In the genomic region with DNA sequence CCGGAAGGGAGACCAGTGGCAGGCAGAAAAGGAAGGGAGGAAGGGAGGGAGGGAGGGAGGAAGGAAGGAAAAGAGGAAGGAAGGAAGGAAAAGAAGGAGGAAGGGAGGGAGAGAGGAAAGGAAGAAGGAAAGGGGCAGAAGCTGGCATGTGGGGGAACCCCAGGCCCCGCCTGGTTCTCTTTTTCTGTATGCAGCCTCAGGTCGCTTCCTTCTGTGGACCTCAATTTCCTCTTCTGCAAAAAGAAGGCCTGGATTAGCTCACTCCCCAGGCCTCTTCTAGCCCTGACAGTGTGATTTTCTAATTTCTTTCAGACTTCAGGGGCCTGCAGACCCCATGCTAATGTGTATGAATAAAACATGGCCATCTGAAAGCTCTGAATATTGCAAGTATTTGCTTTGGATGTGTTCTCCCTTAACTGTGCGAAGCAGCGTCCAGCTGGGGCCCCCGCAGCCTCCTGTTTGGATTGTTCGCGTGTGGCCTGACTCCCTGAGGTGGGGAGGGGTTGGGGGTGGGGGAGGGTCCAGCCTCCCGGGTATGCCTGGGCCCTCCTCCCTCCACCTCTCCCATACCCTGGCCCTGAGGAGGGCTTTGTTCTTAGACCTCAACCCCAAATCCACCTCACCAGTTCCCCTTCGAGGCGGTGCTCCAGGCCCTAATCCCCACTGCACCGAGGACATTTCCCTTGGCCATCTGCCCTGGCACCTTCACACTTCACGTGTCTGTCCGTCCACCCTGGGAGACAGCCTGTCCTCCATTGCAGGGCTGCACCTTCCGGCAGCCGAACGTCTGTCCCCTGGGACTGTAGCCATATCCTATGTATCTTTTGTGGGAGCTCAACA, we compare ENCODE assay signal across 13 cellular contexts.
A peak's percentile ranks its signal among the peaks of the same experiment; 100 is the strongest.
DNase-seq lines count a peak whose midpoint lies in the region; TF ChIP-seq lines count a peak whose summit lies in the region.
"Had no signal": no experiment of that assay in that cellular context is flagged by ENCODE, and none has a peak within 500 bp of the region (broad histone marks: within the 10 kb centered on the region; RNA-seq: fewer than 3 reads in every experiment).

No MANE protein-coding gene starts in this region.

- peak overlapping the region in 6 of 11 experiments; percentile 25 to 57 (median 52); a peak in 10 of 22 replicates for H3K27ac ChIP-seq in BLaER1 treated with 17β-estradiol and CSF1 and Interleukin-3, amounts not matched to agents 10 nM and 100 nM
- H3K27ac ChIP-seq in Peyer's patch (no peak overlapping the region), osteoblast (ENCODE audit: low read depth, low read length) (no peak overlapping the region)

- H3K9ac ChIP-seq in BLaER1 treated with 17β-estradiol and CSF1 and Interleukin-3, amounts not matched to agents 10 nM and 100 nM = peak overlapping the region in 1 of 11 experiments; percentile 22; a peak in 2 of 22 replicates

- no peak overlapping the region for H3K4me3 ChIP-seq in BLaER1 treated with 17β-estradiol and CSF1 and Interleukin-3, amounts not matched to agents 10 nM and 100 nM
- no peak overlapping the region for H3K4me3 ChIP-seq in H7 (ENCODE audit: insufficient read depth, low read depth, low read length)
- H3K4me3 ChIP-seq in Peyer's patch = no peak overlapping the region
- H3K4me3 ChIP-seq in osteoblast (ENCODE audit: insufficient read depth, low read length) = no peak overlapping the region

- no peaks in the 10 kb centered on the region for H3K9me3 ChIP-seq in BLaER1 treated with 17β-estradiol and CSF1 and Interleukin-3, amounts not matched to agents 10 nM and 100 nM (replicated peaks in 1 of 11)
- H3K9me3 ChIP-seq in Peyer's patch = no peaks in the 10 kb centered on the region
- no peaks in the 10 kb centered on the region for H3K9me3 ChIP-seq in osteoblast (ENCODE audit: low read depth, low read length)

- intact Hi-C loops in posterior cingulate gyrus (cut with DNase I) = no loop called here

- no peaks in the 10 kb centered on the region for H4K20me1 ChIP-seq in BLaER1 treated with 17β-estradiol and CSF1 and Interleukin-3, amounts not matched to agents 10 nM and 100 nM
- no peaks in the 10 kb centered on the region for H4K20me1 ChIP-seq in osteoblast (ENCODE audit: insufficient read depth, low read length)

- H3K27me3 ChIP-seq in BLaER1 treated with 17β-estradiol and CSF1 and Interleukin-3, amounts not matched to agents 10 nM and 100 nM = no peaks in the 10 kb centered on the region
- no peaks in the 10 kb centered on the region for H3K27me3 ChIP-seq in H7 (ENCODE audit: control insufficient read depth, insufficient read depth, low read length)
- no peaks in the 10 kb centered on the region for H3K27me3 ChIP-seq in Peyer's patch
- H3K27me3 ChIP-seq in osteoblast (ENCODE audit: insufficient read depth, low read length) = peaks cover 12% of the 10 kb centered on the region

- TF ChIP-seq POLR2A in Peyer's patch (IDR thresholded peaks at IDR 0.05) = no peak

- no peak for TF ChIP-seq CTCF in Peyer's patch (IDR thresholded peaks at IDR 0.05)
- no peak for TF ChIP-seq CTCF in osteoblast (IDR thresholded peaks at IDR 0.05; ENCODE audit: extremely low read depth, low read depth, low read length)

- peaks cover 32 to 53% (median 44%) of the 10 kb centered on the region in 10 experiments for H3K4me1 ChIP-seq in BLaER1 treated with 17β-estradiol and CSF1 and Interleukin-3, amounts not matched to agents 10 nM and 100 nM
- H3K4me1 ChIP-seq in Peyer's patch = no peaks in the 10 kb centered on the region
- H3K4me1 ChIP-seq in osteoblast (ENCODE audit: insufficient read depth, low read length) = no peaks in the 10 kb centered on the region

- no peak overlapping the region for H2AFZ ChIP-seq in osteoblast (ENCODE audit: low read length)

- H3K79me2 ChIP-seq in osteoblast (ENCODE audit: insufficient read depth, low read length) = no peaks in the 10 kb centered on the region

- H3K4me2 ChIP-seq in BLaER1 treated with 17β-estradiol and CSF1 and Interleukin-3, amounts not matched to agents 10 nM and 100 nM = peak overlapping the region in 10 of 11 experiments; percentile 22 to 79 (median 57); a peak in 15 of 22 replicates
- no peak overlapping the region for H3K4me2 ChIP-seq in osteoblast (ENCODE audit: insufficient read depth, low read length)

- peak; percentile 77 for DNase-seq in H7
- DNase-seq in SKM-1 (lab: John Stamatoyannopoulos, UW; ENCODE audit: unreplicated experiment) = peak; percentile 34
- DNase-seq in left kidney (ENCODE audit: low read depth, low spot score) = peak; percentile 26
- no peak for DNase-seq in NCI-H1694 (lab: John Stamatoyannopoulos, UW)
- no peak for DNase-seq in Peyer's patch
- no peak for DNase-seq in posterior cingulate gyrus
- no peak for DNase-seq in osteoblast (ENCODE audit: insufficient read length, low spot score, missing footprints)
- DNase-seq: activated CD4-positive, CD25-positive, alpha-beta regulatory T cell treated with anti-CD3 and anti-CD28 coated beads, Interleukin-2, amount 50 U/mL, for 72 hours; EL; NCI-H1105; NCI-H526 treated with DMSO at 0.1 percent for 48 hours; stimulated activated CD4-positive, alpha-beta T cell treated with anti-CD3 and anti-CD28 coated beads, Interleukin-2, amount 100 ng/mL, for 48 hours had no signal

- H3K36me3 ChIP-seq in BLaER1 treated with 17β-estradiol and CSF1 and Interleukin-3, amounts not matched to agents 10 nM and 100 nM = no peaks in the 10 kb centered on the region
- H3K36me3 ChIP-seq in H7 (replicated peaks; ENCODE audit: control insufficient read depth, insufficient read depth, low read length) (no peaks in the 10 kb centered on the region), Peyer's patch (no peaks in the 10 kb centered on the region), osteoblast (ENCODE audit: insufficient read depth, low read length) (no peaks in the 10 kb centered on the region)

Comparison
In these comparisons a context has a peak if more than half of its experiments do, and no peak if none do; other contexts are left out.
1. H3K27ac ChIP-seq: peak in BLaER1 treated with 17β-estradiol and CSF1 and Interleukin-3, amounts not matched to agents 10 nM and 100 nM (6 of 11); none in Peyer's patch (0 of 4) and osteoblast (single experiment).
2. DNase-seq: peak in H7 (single experiment), SKM-1 (single experiment) and left kidney (single experiment); none in NCI-H1694 (single experiment), Peyer's patch (0 of 3), posterior cingulate gyrus (0 of 10) and osteoblast (single experiment).